8 cellular contexts compared by ENCODE assay signal in the genomic region with DNA sequence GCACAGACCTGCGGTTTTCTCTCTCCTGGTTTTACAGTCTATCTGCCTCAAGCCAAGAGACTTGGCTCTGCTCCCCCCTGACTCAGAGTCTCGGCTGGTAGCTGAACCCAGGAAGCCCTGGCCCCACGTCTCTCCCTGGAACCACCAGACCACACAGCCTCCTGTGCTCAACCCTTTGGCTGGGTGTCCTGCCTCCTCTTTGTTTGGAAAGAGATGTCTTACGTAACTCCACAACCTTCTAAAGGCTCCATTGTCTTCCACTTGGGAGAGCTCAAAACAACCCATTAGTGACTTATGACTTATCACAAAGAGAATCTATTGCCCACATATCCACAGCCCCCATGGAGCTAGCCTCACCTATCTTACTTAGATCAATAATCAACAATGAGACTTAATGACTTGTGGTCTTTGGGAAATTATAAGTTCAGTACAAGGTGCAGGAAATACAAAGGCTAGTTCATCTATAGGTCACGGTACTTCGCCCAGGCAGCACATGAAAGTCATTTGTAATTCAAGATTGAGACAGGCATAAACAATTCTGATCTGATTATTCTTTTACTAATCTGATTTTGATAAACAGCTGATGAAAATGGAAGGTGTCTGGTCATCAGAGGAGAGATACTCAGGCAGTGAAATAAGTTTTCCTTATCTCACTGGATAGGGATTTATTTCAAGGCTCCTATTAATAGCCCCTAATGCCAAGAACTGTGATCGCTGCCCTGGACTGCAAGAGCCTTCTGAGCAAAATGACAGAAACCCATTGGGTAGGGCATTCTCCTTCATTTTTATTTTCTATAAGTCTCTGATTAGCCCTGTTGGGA. TPM values are rescaled to one million over a fixed set of nuclear protein-coding genes. Genes with fewer than 3 reads are reported as not detected.
DNase-seq lines count a peak whose midpoint lies in the region; ATAC-seq, FAIRE-seq and TF ChIP-seq lines count a peak whose summit lies in the region.
"Had no signal": no experiment of that assay in that cellular context is flagged by ENCODE, and none has a peak within 500 bp of the region (broad histone marks: within the 10 kb centered on the region; RNA-seq: fewer than 3 reads in every experiment).

No MANE protein-coding gene starts in this region.

- POLR2A ChIA-PET in IMR-90 (lab: Charles Lee; ENCODE audit: unreplicated experiment): no interaction called here

- ATAC-seq in IMR-90 (ENCODE audit: low read depth) (peak; percentile 70), HG02973 (IDR thresholded peaks at IDR 0.05; ENCODE audit: unreplicated experiment) (no peak), HG02759 (IDR thresholded peaks at IDR 0.05; ENCODE audit: unreplicated experiment) (no peak), GM19328 (IDR thresholded peaks at IDR 0.05; ENCODE audit: unreplicated experiment) (no peak)

- 80% methylated on average over 2 of the region's 7 CpGs; no CpG with 5 or more reads in 1 of the 2 experiments for WGBS in IMR-90 (ENCODE audit: extremely low coverage in 2 of 2, insufficient read length in 1 of 2), 2 experiments
- WGBS in tibial nerve, 2 donors: 41 to 45% methylated on average over 7 of the region's 7 CpGs

- DNase-seq in IMR-90 (peak; percentile 79), astrocyte of the hippocampus (ENCODE audit: low read depth, low spot score) (peak; percentile 99), kidney (peak; percentile 65), tibial nerve (ENCODE audit: low spot score in 2 of 2) (peak; percentile 76 to 85)
- DNase-seq: trophoblast cell had no signal

- no TSS peak for BruUV-seq in IMR-90 (replicated peaks; lab: Mats Ljungman, UMichigan)

- no peak for TF ChIP-seq CTCF in IMR-90 (conservative IDR thresholded peaks at IDR 0.05; ENCODE audit: low read depth, low read length)
- no peak for TF ChIP-seq CTCF in kidney (IDR thresholded peaks at IDR 0.05; ENCODE audit: borderline replicate concordance, extremely low read depth, insufficient read depth)
- TF ChIP-seq CTCF in tibial nerve (IDR thresholded peaks at IDR 0.05): no peak

- H3K23ac ChIP-seq in IMR-90 (ENCODE audit: low read depth, low read length): no peak overlapping the region

- TF ChIP-seq RAD21 in IMR-90 (IDR thresholded peaks at IDR 0.05; ENCODE audit: low read length): no peak

- intact Hi-C loops in IMR-90 (cut with micrococcal nuclease): no loop called here
- intact Hi-C loops in kidney (cut with DNase I): no loop called here

- H3K9me3 ChIP-seq in IMR-90 (ENCODE audit: control insufficient read depth, insufficient read depth, low read length) (no peaks in the 10 kb centered on the region), kidney (ENCODE audit: control insufficient read depth in 1 of 2, low read length in 2 of 2) (no peaks in the 10 kb centered on the region), tibial nerve (no peaks in the 10 kb centered on the region)

- no peak overlapping the region for H2AFZ ChIP-seq in IMR-90 (replicated peaks; ENCODE audit: low read length, poor library complexity)

- CTCF ChIA-PET in IMR-90 (lab: Yijun Ruan, JAX): interaction anchor here (0.5 kb wide), 1 partner anchor 93 kb away, joined by 5 read pairs; no protein-coding TSS in a partner anchor

- no peak overlapping the region for H3K9ac ChIP-seq in IMR-90 (ENCODE audit: low read depth, low read length)
- no peak overlapping the region for H3K9ac ChIP-seq in kidney (ENCODE audit: low read length in 2 of 2)

- H3K9me1 ChIP-seq in IMR-90 (ENCODE audit: insufficient read depth, low read length): peaks cover 2% of the 10 kb centered on the region; the same call in 1 of the 2 replicates

- H4K20me1 ChIP-seq in IMR-90 (ENCODE audit: insufficient read depth, low read length): no peaks in the 10 kb centered on the region

- peaks cover 4% of the 10 kb centered on the region for H3K4me1 ChIP-seq in IMR-90 (ENCODE audit: control insufficient read depth, insufficient read depth, low read length)
- no peaks in the 10 kb centered on the region for H3K4me1 ChIP-seq in kidney (ENCODE audit: control insufficient read depth in 1 of 2, insufficient read depth in 1 of 2, low read depth in 1 of 2, low read length in 2 of 2)
- peaks cover 0 to 28% (median 7%) of the 10 kb centered on the region in 4 donors for H3K4me1 ChIP-seq in tibial nerve

- H2AK5ac ChIP-seq in IMR-90 (ENCODE audit: low read depth, low read length): no peak overlapping the region

- peak in 1 of 2 donors; percentile 77 for TF ChIP-seq EP300 in tibial nerve (IDR thresholded peaks at IDR 0.05)

- no peak overlapping the region for H2BK15ac ChIP-seq in IMR-90 (ENCODE audit: low read depth, low read length)

- H3K56ac ChIP-seq in IMR-90 (ENCODE audit: extremely low read depth, insufficient read depth, low read length): no peak overlapping the region

- in situ Hi-C loops in IMR-90 (cut with MboI; ENCODE audit: low sequenced_read_pairs): no loop called here

- H3K4me3 ChIP-seq in IMR-90 (ENCODE audit: insufficient read depth, low read depth, low read length) (no peak overlapping the region), kidney (ENCODE audit: low read length in 2 of 2) (no peak overlapping the region), tibial nerve (no peak overlapping the region)

- H3K27ac ChIP-seq in IMR-90 (ENCODE audit: insufficient read depth, low read length) (no peak overlapping the region), kidney (ENCODE audit: low read depth in 2 of 2, low read length in 2 of 2) (no peak overlapping the region), tibial nerve (peak overlapping the region in 2 of 4 donors; percentile 25 to 48)

- no peak overlapping the region for H3K18ac ChIP-seq in IMR-90 (ENCODE audit: low read depth, low read length)

- H2BK20ac ChIP-seq in IMR-90 (ENCODE audit: low read depth, low read length): no peak overlapping the region

- FAIRE-seq in kidney (lab: Jason Lieb, UNC): no peak

- peaks cover 12% of the 10 kb centered on the region for H3K27me3 ChIP-seq in IMR-90 (ENCODE audit: control insufficient read depth, insufficient read depth, low read length)
- no peaks in the 10 kb centered on the region for H3K27me3 ChIP-seq in tibial nerve

- H3K4ac ChIP-seq in IMR-90 (ENCODE audit: low read depth, low read length): no peak overlapping the region

- no peaks in the 10 kb centered on the region for H3K36me3 ChIP-seq in IMR-90 (ENCODE audit: control insufficient read depth, insufficient read depth, low read length)
- no peaks in the 10 kb centered on the region for H3K36me3 ChIP-seq in kidney (ENCODE audit: control insufficient read depth in 1 of 2, insufficient read depth in 2 of 2, low read length in 2 of 2)
- H3K36me3 ChIP-seq in tibial nerve: no peaks in the 10 kb centered on the region

- dilution Hi-C loops in IMR-90 (cut with HindIII; ENCODE audit: low sequenced_read_pairs, unreplicated experiment): no loop called here

- H2BK120ac ChIP-seq in IMR-90 (ENCODE audit: low read depth, low read length): no peak overlapping the region

- H3K4me2 ChIP-seq in IMR-90 (ENCODE audit: low read depth, low read length): no peak overlapping the region; the same call in 1 of the 2 replicates

- no peak overlapping the region for H2AK9ac ChIP-seq in IMR-90 (replicated peaks; ENCODE audit: low read depth, low read length, poor library complexity)

- H3K79me1 ChIP-seq in IMR-90 (ENCODE audit: low read depth in 1 of 2, low read length in 2 of 2): no peaks in the 10 kb centered on the region

- H4K8ac ChIP-seq in IMR-90 (ENCODE audit: low read depth in 2 of 2, low read length in 2 of 2): no peak overlapping the region

- TF ChIP-seq POLR2A in IMR-90 (IDR thresholded peaks at IDR 0.05; ENCODE audit: low read depth, low read length): no peak
- no peak for TF ChIP-seq POLR2A in tibial nerve (IDR thresholded peaks at IDR 0.05)

- no peak overlapping the region for H4K91ac ChIP-seq in IMR-90 (ENCODE audit: insufficient read depth, low read depth, low read length)

- H4K5ac ChIP-seq in IMR-90 (ENCODE audit: low read depth, low read length): no peak overlapping the region

- no peak overlapping the region for H3K14ac ChIP-seq in IMR-90 (replicated peaks; ENCODE audit: low read depth, low read length)

- H2BK5ac ChIP-seq in IMR-90 (ENCODE audit: low read depth, low read length, poor library complexity, severe bottlenecking): no peak overlapping the region

TF ChIP-seq in IMR-90, 13 proteins besides CTCF, POLR2A, EP300 and RAD21:
- TF ChIP-seq BHLHE40 (IDR thresholded peaks at IDR 0.05; ENCODE audit: low read depth, low read length): no peak
- TF ChIP-seq FOS (IDR thresholded peaks at IDR 0.05; ENCODE audit: low read depth, low read length): no peak
- TF ChIP-seq, protein P1, sequence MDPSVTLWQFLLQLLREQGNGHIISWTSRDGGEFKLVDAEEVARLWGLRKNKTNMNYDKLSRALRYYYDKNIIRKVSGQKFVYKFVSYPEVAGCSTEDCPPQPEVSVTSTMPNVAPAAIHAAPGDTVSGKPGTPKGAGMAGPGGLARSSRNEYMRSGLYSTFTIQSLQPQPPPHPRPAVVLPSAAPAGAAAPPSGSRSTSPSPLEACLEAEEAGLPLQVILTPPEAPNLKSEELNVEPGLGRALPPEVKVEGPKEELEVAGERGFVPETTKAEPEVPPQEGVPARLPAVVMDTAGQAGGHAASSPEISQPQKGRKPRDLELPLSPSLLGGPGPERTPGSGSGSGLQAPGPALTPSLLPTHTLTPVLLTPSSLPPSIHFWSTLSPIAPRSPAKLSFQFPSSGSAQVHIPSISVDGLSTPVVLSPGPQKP (IDR thresholded peaks at IDR 0.05; ENCODE audit: borderline replicate concordance, low read depth, low read length): no peak
- TF ChIP-seq CHD1 (IDR thresholded peaks at IDR 0.05; ENCODE audit: low read depth, low read length): no peak
- TF ChIP-seq CEBPB (IDR thresholded peaks at IDR 0.05; ENCODE audit: low read depth, low read length): peak; percentile 66; the same call in 1 of the 2 replicates
- no peak for TF ChIP-seq RFX5 (IDR thresholded peaks at IDR 0.05; ENCODE audit: low read depth, low read length)
TF ChIP-seq in IMR-90: peak in this region for 1.

RNA-seq across cellular contexts. Expression of a gene that starts 44.3 kb away (rescaled TPM):
- 5.6 and 7.8 TPM in 2 replicates for total RNA-seq in IMR-90 (2012; rRNA removed)
- polyA plus RNA-seq in IMR-90 (2012; rRNA removed): 3.5 and 4.1 TPM in 2 replicates
- 2.8 and 4.8 TPM in 2 replicates for polyA plus RNA-seq in IMR-90 (2012; cell fraction: cytosol; rRNA removed)
- polyA plus RNA-seq in IMR-90 (2012; cell fraction: nucleus; rRNA removed; ENCODE audit: low replicate concordance): 0.85 and 2.2 TPM in 2 replicates
- total RNA-seq in kidney: 17.8 TPM
- 3.2 TPM for polyA plus RNA-seq in kidney (ENCODE audit: insufficient read depth, low read depth, low replicate concordance)
- total RNA-seq in tibial nerve: 10 to 100 TPM; 19.2 to 54.4 (median 45.2) TPM
